9 cellular contexts compared by ENCODE assay signal in the genomic region with DNA sequence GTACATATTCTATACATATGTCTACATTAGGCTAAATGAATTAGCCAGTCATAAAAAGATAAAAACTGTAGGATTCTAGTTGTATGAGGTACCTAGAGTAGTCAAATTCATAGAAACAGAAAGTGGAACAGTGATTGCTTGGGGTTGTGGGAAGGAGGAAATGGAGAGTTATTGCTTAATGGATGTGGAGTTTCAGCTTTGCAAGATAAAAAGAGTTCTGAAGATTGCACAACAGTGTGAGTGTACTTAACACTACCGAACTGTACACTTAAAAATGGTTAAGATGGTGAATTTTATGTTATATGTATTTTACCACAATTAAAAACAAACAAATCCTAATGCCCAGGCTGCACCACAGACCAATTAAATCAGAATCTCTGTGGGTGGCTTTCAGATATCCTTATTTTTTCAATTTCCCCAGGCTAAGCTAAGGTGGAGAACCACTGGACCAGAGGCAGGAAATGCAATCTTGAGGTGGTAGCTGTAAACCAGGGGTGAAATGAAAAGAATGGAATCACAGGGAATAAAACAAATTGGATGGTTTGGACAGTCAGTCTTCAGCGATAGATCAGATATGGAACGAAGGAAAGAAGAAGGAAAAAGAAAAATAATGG.
DNase-seq lines count a peak whose midpoint lies in the region; ATAC-seq and TF ChIP-seq lines count a peak whose summit lies in the region.
"Had no signal": no experiment of that assay in that cellular context is flagged by ENCODE, and none has a peak within 500 bp of the region (broad histone marks: within the 10 kb centered on the region; RNA-seq: fewer than 3 reads in every experiment).

No MANE protein-coding gene starts in this region.

- no peaks in the 10 kb centered on the region for H3K9me3 ChIP-seq in uterus

- intact Hi-C loops in activated B cell treated with CpG ODN at 0.5 μM for 24 hours (cut with micrococcal nuclease) (no loop called here), uterus (cut with DNase I; ENCODE audit: low total_unique reads) (no loop called here)

- H3K27me3 Mint-ChIP-seq in activated B cell treated with CpG ODN at 0.5 μM for 24 hours, result no peaks in the 10 kb centered on the region

- H3K36me3 Mint-ChIP-seq in activated B cell treated with CpG ODN at 0.5 μM for 24 hours (ENCODE audit: low read depth), result peaks cover 3% of the 10 kb centered on the region

- no peak overlapping the region for H3K27ac ChIP-seq in uterus

- no peaks in the 10 kb centered on the region for H3K36me3 ChIP-seq in uterus

- CTCF ChIA-PET in activated B cell treated with CpG ODN at 0.5 μM for 24 hours (lab: Charles Lee), result no interaction called here

- no peaks in the 10 kb centered on the region for H3K27me3 ChIP-seq in uterus

- POLR2A ChIA-PET in activated B cell treated with CpG ODN at 0.5 μM for 24 hours (lab: Charles Lee), result interaction anchor here (0.6 to 1.8 kb wide), 6 partner anchors 11 to 570 kb away, joined by 3 to 11 read pairs (median 5); no protein-coding TSS in a partner anchor

- ATAC-seq in HG03045 (IDR thresholded peaks at IDR 0.05; ENCODE audit: unreplicated experiment) (peak; percentile 43), activated B cell treated with CpG ODN at 0.5 μM for 24 hours (ENCODE audit: low read depth) (peak; percentile 49), left lobe of liver (peak; percentile 88), HG03442 (IDR thresholded peaks at IDR 0.05; ENCODE audit: unreplicated experiment) (no peak)
- ATAC-seq: SK-N-SH treated with all-trans-retinoic acid at 6 μM for 48 hours had no signal

- TF ChIP-seq POLR2A in uterus (IDR thresholded peaks at IDR 0.05), result no peak

- no peaks in the 10 kb centered on the region for H3K4me1 ChIP-seq in uterus

- peaks cover 44% of the 10 kb centered on the region for H3K4me1 Mint-ChIP-seq in activated B cell treated with CpG ODN at 0.5 μM for 24 hours

- peaks cover 5% of the 10 kb centered on the region for H3K9me3 Mint-ChIP-seq in activated B cell treated with CpG ODN at 0.5 μM for 24 hours

- H3K4me3 Mint-ChIP-seq in activated B cell treated with CpG ODN at 0.5 μM for 24 hours, result no peak overlapping the region

- peak; percentile 98 to 99 for DNase-seq in AML-193 (lab: John Stamatoyannopoulos, UW)
- DNase-seq in activated B cell treated with CpG ODN at 0.5 μM for 24 hours, result no peak
- no peak for DNase-seq in left lobe of liver (ENCODE audit: low spot score)
- DNase-seq in T1000 (lab: John Stamatoyannopoulos, UW), result no peak
- no peak for DNase-seq in foreskin melanocyte
- DNase-seq in uterus, result no peak

- H3K4me3 ChIP-seq in uterus, result no peak overlapping the region

- TF ChIP-seq CTCF in activated B cell treated with CpG ODN at 0.5 μM for 24 hours (IDR thresholded peaks at IDR 0.05) (no peak), uterus (IDR thresholded peaks at IDR 0.05) (no peak)

- H3K27ac Mint-ChIP-seq in activated B cell treated with CpG ODN at 0.5 μM for 24 hours, result peak overlapping the region; percentile 1

Comparison
In these comparisons a context has a peak if more than half of its experiments do, and no peak if none do; other contexts are left out.
1. DNase-seq: peak in AML-193 (2 of 2); none in activated B cell treated with CpG ODN at 0.5 μM for 24 hours (single experiment), left lobe of liver (single experiment), T1000 (single experiment), foreskin melanocyte (single experiment) and uterus (0 of 2).